8 cellular contexts compared by ENCODE assay signal in genomic region chr19:51339313-51339686, GRCh38.
DNase-seq lines count a peak whose midpoint lies in the region; ATAC-seq and TF ChIP-seq lines count a peak whose summit lies in the region.

No MANE protein-coding gene starts in this region.

- H3K4me3 Mint-ChIP-seq in nephron: peak overlapping the region; percentile 90 to 97 (median 95)

- peaks cover 11% of the 10 kb centered on the region for H3K36me3 Mint-ChIP-seq in nephron (ENCODE audit: low read depth)

- TF ChIP-seq CTCF in coronary artery (IDR thresholded peaks at IDR 0.05): no peak
- no peak for TF ChIP-seq CTCF in nephron (IDR thresholded peaks at IDR 0.05; ENCODE audit: unreplicated experiment in 3 of 3)

- no peak for TF ChIP-seq EP300 in Ishikawa (IDR thresholded peaks at IDR 0.05; ENCODE audit: borderline replicate concordance)

- ATAC-seq in GM18517 (IDR thresholded peaks at IDR 0.05; ENCODE audit: unreplicated experiment) (peak; percentile 12), GM19463 (IDR thresholded peaks at IDR 0.05; ENCODE audit: unreplicated experiment) (no peak), GM19035 (IDR thresholded peaks at IDR 0.05; ENCODE audit: unreplicated experiment) (no peak)

- peak; percentile 82 for DNase-seq in coronary artery (ENCODE audit: low spot score)
- DNase-seq in RPMI8226: no peak
- no peak for DNase-seq in AML-193 (lab: John Stamatoyannopoulos, UW)

- H3K4me3 ChIP-seq in coronary artery: peak overlapping the region; percentile 91

- peaks cover 15% of the 10 kb centered on the region for H3K4me1 Mint-ChIP-seq in nephron

- no peak for TF ChIP-seq RAD21 in Ishikawa (IDR thresholded peaks at IDR 0.05; ENCODE audit: low read depth)

- peak overlapping the region; percentile 81 to 96 (median 96) for H3K27ac Mint-ChIP-seq in nephron

- H3K27ac ChIP-seq in coronary artery: peak overlapping the region; percentile 31 to 96

- H3K27me3 Mint-ChIP-seq in nephron (ENCODE audit: low read depth): peaks cover 17% of the 10 kb centered on the region

- no peaks in the 10 kb centered on the region for H3K9me3 Mint-ChIP-seq in nephron

TF ChIP-seq in Ishikawa, 13 proteins besides CTCF, POLR2A, EP300 and RAD21:
- TF ChIP-seq TAF1 (IDR thresholded peaks at IDR 0.05; ENCODE audit: low read depth) (no peak), YY1 (IDR thresholded peaks at IDR 0.05; ENCODE audit: low read depth) (0 out of 2 replicates have a peak, but pooled peaks have one; percentile 25)
TF ChIP-seq in Ishikawa: peak in this region for 1.
